In genomic region chr10:80465839-80466590, GRCh38 we compare ENCODE assay signal across 8 cellular contexts. TPM values are rescaled to one million over a fixed set of nuclear protein-coding genes. Genes with fewer than 3 reads are reported as not detected.
DNase-seq lines count a peak whose midpoint lies in the region; ATAC-seq lines count a peak whose summit lies in the region.

No MANE protein-coding gene starts in this region.

- H3K36me3 Mint-ChIP-seq in effector memory CD8-positive, alpha-beta T cell (ENCODE audit: insufficient read depth), result peaks cover 38% of the 10 kb centered on the region

- ATAC-seq in GM21717 (IDR thresholded peaks at IDR 0.05; ENCODE audit: unreplicated experiment), result peak; percentile 34
- ATAC-seq in effector memory CD8-positive, alpha-beta T cell (replicated peaks), result peak; percentile 78

- peaks cover 82 to 89% of the 10 kb centered on the region in 2 donors for H3K4me1 Mint-ChIP-seq in effector memory CD8-positive, alpha-beta T cell (ENCODE audit: low read depth in 2 of 2)

- no peaks in the 10 kb centered on the region for H3K27me3 Mint-ChIP-seq in effector memory CD8-positive, alpha-beta T cell

- DNase-seq in T-helper 1 cell (peak in 4 of 5 donors; percentile 43 to 53 (median 52)), NCI-H510A (lab: John Stamatoyannopoulos, UW) (no peak), A172 (ENCODE audit: low spot score) (no peak), head of caudate nucleus (no peak), ecto neural progenitor cell (ENCODE audit: low spot score) (no peak)
- peak; percentile 42 to 49 (median 42) for DNase-seq in effector memory CD8-positive, alpha-beta T cell
- peak; percentile 27 to 79 (median 66) for DNase-seq in stimulated activated naive CD4-positive, alpha-beta T cell (lab: John Stamatoyannopoulos, UW)

- H3K4me3 Mint-ChIP-seq in effector memory CD8-positive, alpha-beta T cell, result peak overlapping the region; percentile 92 to 97

- no peaks in the 10 kb centered on the region for H3K9me3 Mint-ChIP-seq in effector memory CD8-positive, alpha-beta T cell

- peak overlapping the region; percentile 92 to 93 for H3K27ac Mint-ChIP-seq in effector memory CD8-positive, alpha-beta T cell

- intact Hi-C loops in head of caudate nucleus (cut with DNase I), result no loop called here

RNA-seq across cellular contexts. Expression of gene TSPAN14, which starts 11.9 kb away (rescaled TPM):
- 35.0 and 38.4 TPM in 2 replicates for total RNA-seq in A172 (2014; rRNA removed; shearing (Covaris generic))

RNA-seq across cellular contexts. Expression of gene PRXL2A, which starts 57.7 kb away (rescaled TPM):
- 28.0 and 31.4 TPM in 2 replicates for total RNA-seq in A172 (2014; rRNA removed; shearing (Covaris generic))

Comparison
In these comparisons a context has a peak if more than half of its experiments do, and no peak if none do; other contexts are left out.
1. DNase-seq: peak in T-helper 1 cell (4 of 5), effector memory CD8-positive, alpha-beta T cell (3 of 3) and stimulated activated naive CD4-positive, alpha-beta T cell (6 of 6); none in NCI-H510A (single experiment), A172 (single experiment), head of caudate nucleus (0 of 42) and ecto neural progenitor cell (single experiment).